ENCODE assay signal across 17 cellular contexts in genomic region chr20:32433311-32434021, GRCh38.
DNase-seq lines count a peak whose midpoint lies in the region; ATAC-seq and TF ChIP-seq lines count a peak whose summit lies in the region.
"Had no signal": no experiment of that assay in that cellular context is flagged by ENCODE, and none has a peak within 500 bp of the region (broad histone marks: within the 10 kb centered on the region; RNA-seq: fewer than 3 reads in every experiment).

No MANE protein-coding gene starts in this region.

- POLR2A ChIA-PET in RWPE1 (lab: Yijun Ruan, JAX; ENCODE audit: low non-redundant PET), result no interaction called here

- H3K4me3 Mint-ChIP-seq in Calu3 (ENCODE audit: low read depth, unreplicated experiment), result no peak overlapping the region
- H3K4me3 Mint-ChIP-seq in nephron progenitor cell, result no peak overlapping the region
- no peak overlapping the region for H3K4me3 Mint-ChIP-seq in effector memory CD8-positive, alpha-beta T cell
- H3K4me3 Mint-ChIP-seq: activated T-cell treated with anti-CD3 and anti-CD28 coated beads, Interleukin-2, amount 50 U/mL, for 4 hours had no signal

- 43 to 51% (median 45%) methylated on average over 20 of the region's 20 CpGs for WGBS in heart left ventricle, 4 donors

- no peak overlapping the region for H3K27ac Mint-ChIP-seq in Calu3 (ENCODE audit: unreplicated experiment)
- peak overlapping the region; percentile 34 for H3K27ac Mint-ChIP-seq in nephron progenitor cell
- H3K27ac Mint-ChIP-seq in effector memory CD8-positive, alpha-beta T cell, result no peak overlapping the region

- no peaks in the 10 kb centered on the region for H3K9me3 Mint-ChIP-seq in Calu3 (ENCODE audit: low read depth, unreplicated experiment)
- H3K9me3 Mint-ChIP-seq in nephron progenitor cell, result no peaks in the 10 kb centered on the region
- no peaks in the 10 kb centered on the region for H3K9me3 Mint-ChIP-seq in effector memory CD8-positive, alpha-beta T cell
- H3K9me3 Mint-ChIP-seq: activated T-cell treated with anti-CD3 and anti-CD28 coated beads, Interleukin-2, amount 50 U/mL, for 4 hours had no signal

- H3K36me3 Mint-ChIP-seq in Calu3 (ENCODE audit: insufficient read depth, unreplicated experiment), result peaks cover 51% of the 10 kb centered on the region
- H3K36me3 Mint-ChIP-seq in nephron progenitor cell (ENCODE audit: low read depth), result peaks cover 75% of the 10 kb centered on the region
- H3K36me3 Mint-ChIP-seq in effector memory CD8-positive, alpha-beta T cell (ENCODE audit: insufficient read depth), result peaks cover 81% of the 10 kb centered on the region

- no peak for TF ChIP-seq POLR2A in heart left ventricle (IDR thresholded peaks at IDR 0.05)

- no peaks in the 10 kb centered on the region for H3K27me3 ChIP-seq in heart left ventricle
- H3K27me3 ChIP-seq: suprapubic skin had no signal

- no peaks in the 10 kb centered on the region for H3K4me1 Mint-ChIP-seq in Calu3 (ENCODE audit: low read depth, unreplicated experiment)
- H3K4me1 Mint-ChIP-seq in nephron progenitor cell, result peaks cover 3% of the 10 kb centered on the region
- peaks cover 0 to 7% of the 10 kb centered on the region in 2 donors for H3K4me1 Mint-ChIP-seq in effector memory CD8-positive, alpha-beta T cell (ENCODE audit: low read depth in 2 of 2)

- CTCF ChIA-PET in Calu3 (lab: Charles Lee) (no interaction called here), RWPE1 (lab: Yijun Ruan, JAX) (no interaction called here)

- H3K4me1 ChIP-seq in heart left ventricle, result peaks cover 4 to 29% (median 17%) of the 10 kb centered on the region in 12 donors
- H3K4me1 ChIP-seq: suprapubic skin had no signal

- ATAC-seq in heart left ventricle, result peak; percentile 21 to 89 (median 48)
- ATAC-seq in effector memory CD8-positive, alpha-beta T cell (replicated peaks), result no peak
- ATAC-seq: activated T-cell treated with anti-CD3 and anti-CD28 coated beads, Interleukin-2, amount 50 U/mL, for 4 hours had no signal

- H3K9me3 ChIP-seq in heart left ventricle, result no peaks in the 10 kb centered on the region
- H3K9me3 ChIP-seq: suprapubic skin had no signal

- TSS peak; percentile 36 for BruUV-seq in Calu3 (replicated peaks; lab: Mats Ljungman, UMichigan)

- H3K27me3 Mint-ChIP-seq in Calu3 (ENCODE audit: unreplicated experiment) (no peaks in the 10 kb centered on the region), nephron progenitor cell (ENCODE audit: low read depth, poor library complexity) (no peaks in the 10 kb centered on the region)
- H3K27me3 Mint-ChIP-seq in effector memory CD8-positive, alpha-beta T cell, result no peaks in the 10 kb centered on the region

- DNase-seq in Calu3 (no peak), RWPE1 (ENCODE audit: low spot score) (no peak), heart left ventricle (peak in 2 of 5 donors; percentile 46 to 62), nephron progenitor cell (no peak), amniotic stem cell (lab: John Stamatoyannopoulos, UW) (no peak), SW 1271 (lab: John Stamatoyannopoulos, UW) (no peak), putamen (ENCODE audit: low spot score) (no peak)
- no peak for DNase-seq in effector memory CD8-positive, alpha-beta T cell
- DNase-seq: activated CD4-positive, alpha-beta T cell treated with anti-CD3 and anti-CD28 coated beads for 48 hours; activated T-cell treated with anti-CD3 and anti-CD28 coated beads, Interleukin-2, amount 50 U/mL, for 4 hours; kidney glomerular epithelial cell; NCI-H1092 treated with DMSO at 0.1 percent for 48 hours; NCI-H2171; SIG-M5; T-helper 9 cell had no signal

- TF ChIP-seq CTCF in Calu3 (IDR thresholded peaks at IDR 0.05; ENCODE audit: unreplicated experiment) (no peak), RWPE1 (conservative IDR thresholded peaks at IDR 0.05; ENCODE audit: low read depth) (no peak), heart left ventricle (IDR thresholded peaks at IDR 0.05) (no peak), nephron progenitor cell (IDR thresholded peaks at IDR 0.05) (no peak)

- peaks cover 2 to 100% (median 99%) of the 10 kb centered on the region in 9 donors for H3K36me3 ChIP-seq in heart left ventricle

- H3K27ac ChIP-seq in RWPE1, result 0 out of 2 replicates have a peak overlapping the region, but pooled peaks have one; percentile 10
- peak overlapping the region in 9 of 12 donors; percentile 19 to 73 (median 58) for H3K27ac ChIP-seq in heart left ventricle
- H3K27ac ChIP-seq: KMS-11, suprapubic skin had no signal

- intact Hi-C loops in Calu3 (cut with micrococcal nuclease; ENCODE audit: unreplicated experiment) (no loop called here), heart left ventricle (cut with DNase I) (loop anchor here in 3 of 10 donors (5.0 to 10.0 kb wide), 3 partner anchors 51 to 76 kb away; partner anchors contain the start of gene ASXL1 (in 1 of the 3))

- no peak overlapping the region for H3K4me3 ChIP-seq in heart left ventricle
- H3K4me3 ChIP-seq: suprapubic skin had no signal
